Comparison of ENCODE assay signal across 8 cellular contexts in genomic region chr14:24095196-24096068, GRCh38. TPM values are rescaled to one million over a fixed set of nuclear protein-coding genes. Genes with fewer than 3 reads are reported as not detected.
DNase-seq lines count a peak whose midpoint lies in the region; ATAC-seq and TF ChIP-seq lines count a peak whose summit lies in the region.

No MANE protein-coding gene starts in this region.

- no peaks in the 10 kb centered on the region for H3K27me3 Mint-ChIP-seq in central memory CD8-positive, alpha-beta T cell

- H3K4me3 Mint-ChIP-seq in central memory CD8-positive, alpha-beta T cell, result peak overlapping the region; percentile 94

- TF ChIP-seq CTCF in left lung (IDR thresholded peaks at IDR 0.05), result no peak

- H3K9me3 ChIP-seq in left lung, result no peaks in the 10 kb centered on the region

- ATAC-seq in GM21367 (IDR thresholded peaks at IDR 0.05; ENCODE audit: unreplicated experiment) (peak; percentile 69), left lung (peak; percentile 1)
- ATAC-seq in central memory CD8-positive, alpha-beta T cell (replicated peaks; ENCODE audit: extremely low read depth, poor library complexity, severe bottlenecking), result peak; percentile 17

- H3K4me1 ChIP-seq in left lung, result peaks cover 6 to 54% of the 10 kb centered on the region in 2 donors

- no peaks in the 10 kb centered on the region for H3K9me3 Mint-ChIP-seq in central memory CD8-positive, alpha-beta T cell

- peaks cover 0 to 34% of the 10 kb centered on the region in 2 donors for H3K36me3 ChIP-seq in left lung

- peak overlapping the region; percentile 96 for H3K27ac Mint-ChIP-seq in central memory CD8-positive, alpha-beta T cell (ENCODE audit: low read depth)

- peaks cover 9% of the 10 kb centered on the region for H3K36me3 Mint-ChIP-seq in central memory CD8-positive, alpha-beta T cell (ENCODE audit: insufficient read depth)

- H3K27me3 ChIP-seq in left lung, result no peaks in the 10 kb centered on the region

- intact Hi-C loops in left lung (cut with DNase I), result loop anchor here in 1 of 2 donors (10.0 kb wide), 1 partner anchor 81 kb away; no protein-coding TSS in a partner anchor

- H3K4me3 ChIP-seq in left lung, result peak overlapping the region; percentile 89 to 93

- peaks cover 41% of the 10 kb centered on the region for H3K4me1 Mint-ChIP-seq in central memory CD8-positive, alpha-beta T cell

- H3K27ac ChIP-seq in left lung, result peak overlapping the region; percentile 95

- peak; percentile 71 for DNase-seq in ELR (ENCODE audit: low read depth)
- DNase-seq in HS-27A (ENCODE audit: low read depth), result peak; percentile 42
- DNase-seq in SKM-1 (lab: John Stamatoyannopoulos, UW; ENCODE audit: unreplicated experiment), result peak; percentile 6
- no peak for DNase-seq in central memory CD8-positive, alpha-beta T cell (ENCODE audit: low spot score in 2 of 2)
- peak; percentile 63 to 84 for DNase-seq in left lung
- peak; percentile 61 to 64 for DNase-seq in stimulated activated CD8-positive, alpha-beta memory T cell treated with anti-CD3 and anti-CD28 coated beads, Interleukin-15, amount 100 ng/mL, for 48 hours (ENCODE audit: low read depth in 2 of 2)
- no peak for DNase-seq in T1000 (lab: John Stamatoyannopoulos, UW)

RNA-seq across cellular contexts. Expression of gene PCK2, which starts 1.3 kb away (rescaled TPM):
- 10 to 100 TPM; 36.5 to 61.3 TPM for total RNA-seq in left lung

RNA-seq across cellular contexts. Expression of gene DCAF11, which starts 19.1 kb away (rescaled TPM):
- 10 to 100 TPM; 56.4 to 65.1 TPM for total RNA-seq in left lung

RNA-seq across cellular contexts. Expression of gene NRL, which starts 19.3 kb away (rescaled TPM):
- total RNA-seq in left lung, result 1 to 10 TPM; 1.6 to 2.7 TPM

RNA-seq across cellular contexts. Expression of gene CPNE6, which starts 24.1 kb away (rescaled TPM):
- not detected for total RNA-seq in left lung

RNA-seq across cellular contexts. Expression of gene FITM1, which starts 35.0 kb away (rescaled TPM):
- total RNA-seq in left lung, result under 1 TPM; 0.68 to 0.76 TPM

Comparison
In these comparisons a context has a peak if more than half of its experiments do, and no peak if none do; other contexts are left out.
1. DNase-seq: peak in ELR (single experiment), HS-27A (single experiment), SKM-1 (single experiment), left lung (2 of 2) and stimulated activated CD8-positive, alpha-beta memory T cell treated with anti-CD3 and anti-CD28 coated beads, Interleukin-15, amount 100 ng/mL, for 48 hours (2 of 2); none in central memory CD8-positive, alpha-beta T cell (0 of 2) and T1000 (single experiment).
2. ATAC-seq: peak in every context shown above with its lines; median percentile 69 in GM21367; 17 in central memory CD8-positive, alpha-beta T cell; 1 in left lung.